In the genomic region with DNA sequence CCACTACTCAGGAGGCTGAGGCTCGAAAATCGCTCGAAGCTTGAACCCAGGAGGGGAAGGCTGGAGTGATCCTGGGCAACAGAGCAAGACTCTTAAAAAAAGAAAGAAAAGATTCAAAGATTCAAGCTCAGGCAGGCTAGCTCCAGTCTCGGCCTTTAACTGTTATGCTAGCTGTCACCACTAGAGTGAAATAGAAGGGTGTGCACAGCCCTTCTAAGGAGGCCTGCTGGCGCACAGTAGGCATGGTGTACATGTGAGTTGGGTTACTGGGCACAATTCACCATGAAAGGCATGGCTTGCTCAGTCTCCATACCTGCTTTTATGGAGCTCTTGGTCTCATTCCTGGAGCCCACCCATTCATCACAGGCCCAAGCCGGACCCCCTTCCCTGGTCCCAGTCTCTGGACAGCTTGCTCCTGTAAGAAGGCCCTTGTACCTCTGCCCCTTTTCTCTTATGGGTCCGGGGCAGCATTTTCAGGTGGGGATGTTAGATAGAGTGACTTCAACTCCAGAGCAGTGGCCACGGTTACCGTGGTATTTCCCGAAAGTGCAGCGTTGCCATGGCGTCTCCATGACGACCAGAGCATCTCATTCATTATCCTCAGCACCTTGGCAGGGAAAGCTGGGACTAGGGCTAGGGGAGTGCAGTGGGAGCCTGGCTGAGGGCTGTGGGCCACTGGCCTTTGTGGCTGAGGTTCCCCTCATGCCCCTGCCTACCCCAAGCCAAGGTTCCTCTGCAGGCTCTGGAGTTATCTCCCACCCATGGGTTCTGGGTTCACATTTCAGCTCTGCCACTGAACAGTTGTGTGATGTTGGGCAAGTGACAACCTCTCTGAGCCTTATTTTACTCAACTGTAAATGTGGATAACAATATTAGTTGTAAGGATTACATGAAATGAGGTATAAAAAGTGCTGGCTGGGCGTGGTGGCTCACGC, we compare ENCODE assay signal across 1 cellular context.
TF ChIP-seq lines count a peak whose summit lies in the region.

No MANE protein-coding gene starts in this region.

TF ChIP-seq in A549, 52 proteins besides CTCF, POLR2A, EP300 and RAD21:
- TF ChIP-seq KDM1A (IDR thresholded peaks at IDR 0.05; ENCODE audit: low read depth) (peak; percentile 89; the same call in 1 of the 2 replicates), RFX5 (IDR thresholded peaks at IDR 0.05) (peak; percentile 95)
- TF ChIP-seq, protein P1, sequence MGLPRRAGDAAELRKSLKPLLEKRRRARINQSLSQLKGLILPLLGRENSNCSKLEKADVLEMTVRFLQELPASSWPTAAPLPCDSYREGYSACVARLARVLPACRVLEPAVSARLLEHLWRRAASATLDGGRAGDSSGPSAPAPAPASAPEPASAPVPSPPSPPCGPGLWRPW (IDR thresholded peaks at IDR 0.05): no peak
